ENCODE assay signal across 9 cellular contexts in genomic region chr1:230270185-230270939, GRCh38.
A peak's percentile ranks its signal among the peaks of the same experiment; 100 is the strongest.
DNase-seq lines count a peak whose midpoint lies in the region; ATAC-seq lines count a peak whose summit lies in the region.
"Had no signal": no experiment of that assay in that cellular context is flagged by ENCODE, and none has a peak within 500 bp of the region (broad histone marks: within the 10 kb centered on the region; RNA-seq: fewer than 3 reads in every experiment).

No MANE protein-coding gene starts in this region.

- H3K9me3 ChIP-seq in mesenchymal stem cell (ENCODE audit: control insufficient read depth, low read length) = no peaks in the 10 kb centered on the region

- peaks cover 6% of the 10 kb centered on the region for H3K4me1 ChIP-seq in mesenchymal stem cell (ENCODE audit: control insufficient read depth, insufficient read depth, low read depth, low read length)

- no peak overlapping the region for H3K9ac ChIP-seq in mesenchymal stem cell (ENCODE audit: low read length)

- no peak overlapping the region for H2BK12ac ChIP-seq in mesenchymal stem cell (ENCODE audit: low read length in 2 of 2)

- H2BK5ac ChIP-seq in mesenchymal stem cell (ENCODE audit: low read depth, low read length, poor library complexity, severe bottlenecking) = no peak overlapping the region

- WGBS in mesenchymal stem cell = 52% methylated on average over 7 of the region's 9 CpGs

- peak; percentile 31 for DNase-seq in activated naive CD4-positive, alpha-beta T cell treated with Interleukin-2 at 50 U/mL for 16 hours
- DNase-seq in activated naive CD4-positive, alpha-beta T cell treated with anti-CD3 and anti-CD28 coated beads, Interleukin-2, amount 50 U/mL, for 16 hours = no peak
- peak; percentile 18 to 42 for DNase-seq in activated CD4-positive, alpha-beta T cell treated with anti-CD3 and anti-CD28 coated beads, Interleukin-2, amount 50 U/mL, for 48 hours
- DNase-seq in mesenchymal stem cell (peak; percentile 78), NCI-H128 (lab: John Stamatoyannopoulos, UW; ENCODE audit: unreplicated experiment) (no peak), HPDE6-E6E7 (ENCODE audit: extremely low spot score) (no peak), CD1c-positive myeloid dendritic cell (ENCODE audit: extremely low spot score) (no peak)

- H3K4me3 ChIP-seq in mesenchymal stem cell (ENCODE audit: insufficient read depth in 1 of 2, low read depth in 1 of 2, low read length in 2 of 2) = no peak overlapping the region
- H3K4me3 ChIP-seq: lung had no signal

- H3K27me3 ChIP-seq in mesenchymal stem cell (ENCODE audit: control insufficient read depth in 1 of 2, insufficient read depth in 1 of 2, low read length in 2 of 2) = no peaks in the 10 kb centered on the region

- peaks cover 20% of the 10 kb centered on the region for H3K79me1 ChIP-seq in mesenchymal stem cell (replicated peaks; ENCODE audit: low read length, poor library complexity, severe bottlenecking)

- peak overlapping the region; percentile 38 for H4K8ac ChIP-seq in mesenchymal stem cell (ENCODE audit: low read length)

- H3K4me2 ChIP-seq in mesenchymal stem cell (ENCODE audit: low read length, poor library complexity, severe bottlenecking) = no peak overlapping the region

- no peak overlapping the region for H2AFZ ChIP-seq in mesenchymal stem cell (ENCODE audit: low read depth, low read length)

- H2BK120ac ChIP-seq in mesenchymal stem cell (ENCODE audit: low read depth, low read length) = no peak overlapping the region

- no peak overlapping the region for H3K14ac ChIP-seq in mesenchymal stem cell (ENCODE audit: low read length in 2 of 2)

- peaks cover 46 to 56% of the 10 kb centered on the region in 2 experiments for H3K36me3 ChIP-seq in mesenchymal stem cell (ENCODE audit: control insufficient read depth in 1 of 2, insufficient read depth in 2 of 2, low read depth in 1 of 2, low read length in 2 of 2)

- H2AK5ac ChIP-seq in mesenchymal stem cell (ENCODE audit: low read length, severe bottlenecking) = no peak overlapping the region

- no peak overlapping the region for H3K18ac ChIP-seq in mesenchymal stem cell (ENCODE audit: low read depth in 1 of 2, low read length in 2 of 2)

- H3K27ac ChIP-seq in mesenchymal stem cell (ENCODE audit: low read length, poor library complexity, severe bottlenecking) = no peak overlapping the region

- no peak overlapping the region for H2BK15ac ChIP-seq in mesenchymal stem cell (ENCODE audit: low read depth, poor library complexity, severe bottlenecking)

- no peak overlapping the region for H3K23ac ChIP-seq in mesenchymal stem cell (ENCODE audit: low read length in 2 of 2)

- peak; percentile 73 for ATAC-seq in HG03432 (IDR thresholded peaks at IDR 0.05; ENCODE audit: unreplicated experiment)

- H3K4ac ChIP-seq in mesenchymal stem cell (ENCODE audit: low read depth in 1 of 2, low read length in 2 of 2) = no peak overlapping the region

- no peak overlapping the region for H4K91ac ChIP-seq in mesenchymal stem cell (ENCODE audit: low read length)

Comparison
In these comparisons a context has a peak if more than half of its experiments do, and no peak if none do; other contexts are left out.
1. DNase-seq: peak in activated naive CD4-positive, alpha-beta T cell treated with Interleukin-2 at 50 U/mL for 16 hours (single experiment), activated CD4-positive, alpha-beta T cell treated with anti-CD3 and anti-CD28 coated beads, Interleukin-2, amount 50 U/mL, for 48 hours (2 of 2) and mesenchymal stem cell (single experiment); none in activated naive CD4-positive, alpha-beta T cell treated with anti-CD3 and anti-CD28 coated beads, Interleukin-2, amount 50 U/mL, for 16 hours (single experiment), NCI-H128 (single experiment), HPDE6-E6E7 (single experiment) and CD1c-positive myeloid dendritic cell (single experiment).